16 cellular contexts compared by ENCODE assay signal in genomic region chr7:20403356-20403755, GRCh38.
DNase-seq lines count a peak whose midpoint lies in the region; ATAC-seq and TF ChIP-seq lines count a peak whose summit lies in the region.
"Had no signal": no experiment of that assay in that cellular context is flagged by ENCODE, and none has a peak within 500 bp of the region (broad histone marks: within the 10 kb centered on the region; RNA-seq: fewer than 3 reads in every experiment).

No MANE protein-coding gene starts in this region.

- TF ChIP-seq CTCF in fibroblast of mammary gland (conservative IDR thresholded peaks at IDR 0.05; ENCODE audit: control insufficient read depth, insufficient read depth, low read depth, low read length) (no peak), neural crest cell (conservative IDR thresholded peaks at IDR 0.05) (no peak), PC-3 (conservative IDR thresholded peaks at IDR 0.05; ENCODE audit: low read depth, low read length) (no peak)
- TF ChIP-seq CTCF in activated CD8-positive, alpha-beta T cell treated with anti-CD3 and anti-CD28 coated beads for 36 hours (IDR thresholded peaks at IDR 0.05), result no peak

- no peaks in the 10 kb centered on the region for H3K36me3 ChIP-seq in PC-3 (ENCODE audit: low read depth, low read length)
- H3K36me3 ChIP-seq: transverse colon had no signal

- peaks cover 59% of the 10 kb centered on the region for H3K4me1 Mint-ChIP-seq in neural crest cell
- no peaks in the 10 kb centered on the region for H3K4me1 Mint-ChIP-seq in activated naive CD4-positive, alpha-beta T cell treated with anti-CD3 and anti-CD28 coated beads for 36 hours (ENCODE audit: low read depth)
- no peaks in the 10 kb centered on the region for H3K4me1 Mint-ChIP-seq in activated CD8-positive, alpha-beta T cell treated with anti-CD3 and anti-CD28 coated beads for 36 hours (ENCODE audit: low read depth)
- H3K4me1 Mint-ChIP-seq: naive B cell had no signal

- no peak overlapping the region for H3K4me2 ChIP-seq in PC-3 (ENCODE audit: low read length)

- H3K9me3 ChIP-seq in PC-3 (ENCODE audit: low read length), result no peaks in the 10 kb centered on the region
- H3K9me3 ChIP-seq: transverse colon had no signal

- H3K4me3 Mint-ChIP-seq in neural crest cell, result peak overlapping the region; percentile 43
- no peak overlapping the region for H3K4me3 Mint-ChIP-seq in activated naive CD4-positive, alpha-beta T cell treated with anti-CD3 and anti-CD28 coated beads for 36 hours
- H3K4me3 Mint-ChIP-seq in activated CD8-positive, alpha-beta T cell treated with anti-CD3 and anti-CD28 coated beads for 36 hours, result no peak overlapping the region
- H3K4me3 Mint-ChIP-seq: naive B cell; T-helper 1 cell treated with Interleukin-12 subunit alpha and Interleukin-12 subunit beta and Interleukin-4 antibody, amounts not matched to agents 30 μg/mL and 1 μg/mL, for 36 hours had no signal

- DNase-seq in AG20443 (ENCODE audit: low spot score), result peak; percentile 20
- peak; percentile 40 for DNase-seq in NCI-H446 treated with DMSO at 0.1 percent for 48 hours (lab: John Stamatoyannopoulos, UW)
- DNase-seq in fibroblast of mammary gland (ENCODE audit: low read depth), result peak; percentile 66
- no peak for DNase-seq in neural crest cell (ENCODE audit: low read depth, low spot score)
- no peak for DNase-seq in activated naive CD4-positive, alpha-beta T cell treated with anti-CD3 and anti-CD28 coated beads for 36 hours
- no peak for DNase-seq in PC-3
- DNase-seq in activated CD8-positive, alpha-beta T cell treated with anti-CD3 and anti-CD28 coated beads for 36 hours, result no peak
- DNase-seq: cerebellar nuclear complex, KBM-7, naive B cell, NCI-H1105 treated with DMSO at 0.1 percent for 48 hours, NCI-H510A treated with DMSO at 0.1 percent for 48 hours, transverse colon had no signal

- ATAC-seq in GM18505 (IDR thresholded peaks at IDR 0.05; ENCODE audit: unreplicated experiment), result no peak
- ATAC-seq in PC-3, result no peak
- ATAC-seq in activated CD8-positive, alpha-beta T cell treated with anti-CD3 and anti-CD28 coated beads for 36 hours, result no peak
- ATAC-seq: activated naive CD4-positive, alpha-beta T cell treated with anti-CD3 and anti-CD28 coated beads, Interleukin-2, amount 50 U/mL, for 72 hours had no signal

- H3K9me2 ChIP-seq in PC-3 (replicated peaks; ENCODE audit: low read length), result no peaks in the 10 kb centered on the region

- H3K4me3 ChIP-seq in fibroblast of mammary gland (ENCODE audit: control insufficient read depth, low read depth, low read length) (no peak overlapping the region), PC-3 (ENCODE audit: low read length) (no peak overlapping the region)
- H3K4me3 ChIP-seq: transverse colon had no signal

- TF ChIP-seq POLR2A in GM18505 (IDR thresholded peaks at IDR 0.05; ENCODE audit: borderline replicate concordance, extremely low read depth, insufficient read depth, insufficient read length), result no peak

- no peaks in the 10 kb centered on the region for H3F3A ChIP-seq in PC-3 (ENCODE audit: low read length, unreplicated experiment)

- no peaks in the 10 kb centered on the region for H3K79me2 ChIP-seq in PC-3 (ENCODE audit: low read length)

- no TSS peak for BruUV-seq in PC-3 (replicated peaks; lab: Mats Ljungman, UMichigan)

- CTCF ChIA-PET in activated naive CD4-positive, alpha-beta T cell treated with anti-CD3 and anti-CD28 coated beads for 36 hours (lab: Charles Lee), result interaction anchor here (0.9 kb wide), 1 partner anchor 12 kb away, joined by 3 read pairs; no protein-coding TSS in a partner anchor
- CTCF ChIA-PET in PC-3 (lab: Charles Lee), result no interaction called here
- CTCF ChIA-PET in activated CD8-positive, alpha-beta T cell treated with anti-CD3 and anti-CD28 coated beads for 36 hours (lab: Charles Lee), result no interaction called here

- POLR2A ChIA-PET in PC-3 (lab: Charles Lee; ENCODE audit: unreplicated experiment), result no interaction called here
- POLR2A ChIA-PET in activated CD8-positive, alpha-beta T cell treated with anti-CD3 and anti-CD28 coated beads for 36 hours (lab: Charles Lee), result interaction anchor here (0.6 kb wide), 1 partner anchor 447 kb away, joined by 3 read pairs; no protein-coding TSS in a partner anchor

- H3K27ac Mint-ChIP-seq in neural crest cell (ENCODE audit: unreplicated experiment), result peak overlapping the region; percentile 83
- no peak overlapping the region for H3K27ac Mint-ChIP-seq in activated naive CD4-positive, alpha-beta T cell treated with anti-CD3 and anti-CD28 coated beads for 36 hours
- no peak overlapping the region for H3K27ac Mint-ChIP-seq in activated CD8-positive, alpha-beta T cell treated with anti-CD3 and anti-CD28 coated beads for 36 hours
- H3K27ac Mint-ChIP-seq: activated naive CD4-positive, alpha-beta T cell treated with anti-CD3 and anti-CD28 coated beads, Interleukin-2, amount 50 U/mL, for 72 hours; naive B cell; T-helper 1 cell treated with Interleukin-12 subunit alpha and Interleukin-12 subunit beta and Interleukin-4 antibody, amounts not matched to agents 30 μg/mL and 1 μg/mL, for 36 hours had no signal

- H3K9ac ChIP-seq in PC-3 (ENCODE audit: low read length), result no peak overlapping the region

- H3K27me3 Mint-ChIP-seq in neural crest cell (ENCODE audit: low read depth), result no peaks in the 10 kb centered on the region
- no peaks in the 10 kb centered on the region for H3K27me3 Mint-ChIP-seq in activated naive CD4-positive, alpha-beta T cell treated with anti-CD3 and anti-CD28 coated beads for 36 hours (ENCODE audit: low read depth)
- no peaks in the 10 kb centered on the region for H3K27me3 Mint-ChIP-seq in activated CD8-positive, alpha-beta T cell treated with anti-CD3 and anti-CD28 coated beads for 36 hours
- H3K27me3 Mint-ChIP-seq: naive B cell had no signal

- H2AFZ ChIP-seq in PC-3 (ENCODE audit: low read length), result no peak overlapping the region

- peaks cover 11% of the 10 kb centered on the region for H3K36me3 Mint-ChIP-seq in neural crest cell (ENCODE audit: low read depth)
- H3K36me3 Mint-ChIP-seq in activated naive CD4-positive, alpha-beta T cell treated with anti-CD3 and anti-CD28 coated beads for 36 hours (ENCODE audit: low read depth), result no peaks in the 10 kb centered on the region
- H3K36me3 Mint-ChIP-seq in activated CD8-positive, alpha-beta T cell treated with anti-CD3 and anti-CD28 coated beads for 36 hours (ENCODE audit: low read depth), result no peaks in the 10 kb centered on the region
- H3K36me3 Mint-ChIP-seq: activated naive CD4-positive, alpha-beta T cell treated with anti-CD3 and anti-CD28 coated beads, Interleukin-2, amount 50 U/mL, for 72 hours; naive B cell had no signal

- intact Hi-C loops in activated naive CD4-positive, alpha-beta T cell treated with anti-CD3 and anti-CD28 coated beads for 36 hours (cut with micrococcal nuclease), result no loop called here
- intact Hi-C loops in PC-3 (cut with micrococcal nuclease), result loop anchor here (5.0 kb wide), 1 partner anchor 206 kb away; no protein-coding TSS in a partner anchor
- intact Hi-C loops in activated CD8-positive, alpha-beta T cell treated with anti-CD3 and anti-CD28 coated beads for 36 hours (cut with micrococcal nuclease), result no loop called here

- no peak overlapping the region for H3K27ac ChIP-seq in PC-3 (ENCODE audit: low read length)
- H3K27ac ChIP-seq: transverse colon had no signal

- H3K4me1 ChIP-seq in PC-3 (ENCODE audit: insufficient read depth, low read length), result peaks cover 24% of the 10 kb centered on the region

- no peaks in the 10 kb centered on the region for H3K9me3 Mint-ChIP-seq in neural crest cell
- no peaks in the 10 kb centered on the region for H3K9me3 Mint-ChIP-seq in activated naive CD4-positive, alpha-beta T cell treated with anti-CD3 and anti-CD28 coated beads for 36 hours
- H3K9me3 Mint-ChIP-seq in activated CD8-positive, alpha-beta T cell treated with anti-CD3 and anti-CD28 coated beads for 36 hours, result no peaks in the 10 kb centered on the region
- H3K9me3 Mint-ChIP-seq: activated naive CD4-positive, alpha-beta T cell treated with anti-CD3 and anti-CD28 coated beads, Interleukin-2, amount 50 U/mL, for 72 hours; naive B cell; T-helper 1 cell treated with Interleukin-12 subunit alpha and Interleukin-12 subunit beta and Interleukin-4 antibody, amounts not matched to agents 30 μg/mL and 1 μg/mL, for 36 hours had no signal

- no peaks in the 10 kb centered on the region for H4K20me1 ChIP-seq in PC-3 (ENCODE audit: low read length)

- H3K27me3 ChIP-seq in PC-3 (ENCODE audit: low read length), result no peaks in the 10 kb centered on the region
- H3K27me3 ChIP-seq: transverse colon had no signal

Comparison
In these comparisons a context has a peak if more than half of its experiments do, and no peak if none do; other contexts are left out.
1. DNase-seq: peak in AG20443 (single experiment), NCI-H446 treated with DMSO at 0.1 percent for 48 hours (single experiment) and fibroblast of mammary gland (single experiment); none in neural crest cell (single experiment), activated naive CD4-positive, alpha-beta T cell treated with anti-CD3 and anti-CD28 coated beads for 36 hours (single experiment), PC-3 (single experiment) and activated CD8-positive, alpha-beta T cell treated with anti-CD3 and anti-CD28 coated beads for 36 hours (single experiment).